8 cellular contexts compared by ENCODE assay signal in genomic region chr13:29901714-29902631, GRCh38. TPM values are rescaled to one million over a fixed set of nuclear protein-coding genes. Genes with fewer than 3 reads are reported as not detected.
DNase-seq lines count a peak whose midpoint lies in the region; ATAC-seq and TF ChIP-seq lines count a peak whose summit lies in the region.

No MANE protein-coding gene starts in this region.

- intact Hi-C loops in heart left ventricle (cut with DNase I) (no loop called here), Right ventricle myocardium inferior (cut with DNase I) (no loop called here)

- POLR2A ChIA-PET in SK-N-SH (lab: Yijun Ruan, JAX) = no interaction called here

- TF ChIP-seq RAD21 in SK-N-SH (IDR thresholded peaks at IDR 0.05; ENCODE audit: low read length) = no peak

- H3K79me2 ChIP-seq in SK-N-SH (ENCODE audit: insufficient read depth) = no peaks in the 10 kb centered on the region

- CTCF ChIA-PET in SK-N-SH (lab: Yijun Ruan, JAX) = interaction anchor here (0.6 to 1.5 kb wide), 3 partner anchors 9 to 394 kb away, joined by 3 read pairs; no protein-coding TSS in a partner anchor

- DNase-seq in heart left ventricle (peak in 3 of 5 donors; percentile 14 to 40 (median 21)), Right ventricle myocardium inferior (ENCODE audit: missing footprints) (no peak), SK-N-SH (no peak), chondrocyte (ENCODE audit: low spot score) (no peak), renal cortical epithelial cell (ENCODE audit: low read depth) (peak; percentile 96), endothelial cell (ENCODE audit: low spot score) (no peak), midbrain (lab: John Stamatoyannopoulos, UW) (no peak)

- H3K9me2 ChIP-seq in SK-N-SH = no peaks in the 10 kb centered on the region

- H2AFZ ChIP-seq in SK-N-SH (ENCODE audit: low read depth) = no peak overlapping the region

- peak overlapping the region in 2 of 12 donors; percentile 13 to 33 for H3K4me3 ChIP-seq in heart left ventricle
- no peak overlapping the region for H3K4me3 ChIP-seq in SK-N-SH (ENCODE audit: low read depth in 2 of 2, low read length in 1 of 2)

- H3K9me3 Mint-ChIP-seq in chondrocyte (ENCODE audit: low read depth) = peaks cover 16% of the 10 kb centered on the region
- H3K9me3 Mint-ChIP-seq in endothelial cell (ENCODE audit: unreplicated experiment) = no peaks in the 10 kb centered on the region

- H3F3A ChIP-seq in SK-N-SH (replicated peaks; ENCODE audit: insufficient read depth) = no peaks in the 10 kb centered on the region

- H3K27ac ChIP-seq in heart left ventricle (peak overlapping the region in 1 of 12 donors; percentile 38), SK-N-SH (ENCODE audit: low read depth in 2 of 2, low read length in 1 of 2) (peak overlapping the region in 1 of 2 experiments; percentile 51; a peak in 1 of 4 replicates)

- H3K27ac Mint-ChIP-seq in chondrocyte (ENCODE audit: unreplicated experiment) (peak overlapping the region; percentile 95), endothelial cell (ENCODE audit: unreplicated experiment) (no peak overlapping the region)

- H4K20me1 ChIP-seq in SK-N-SH (ENCODE audit: insufficient read depth) = no peaks in the 10 kb centered on the region

- WGBS in heart left ventricle, 4 donors = 59 to 65% (median 61%) methylated on average over 11 of the region's 11 CpGs
- 62% methylated on average over 11 of the region's 11 CpGs for WGBS in SK-N-SH (ENCODE audit: low lambda C conversion rate)

- TF ChIP-seq POLR2A in heart left ventricle (IDR thresholded peaks at IDR 0.05) = no peak

- H3K27me3 ChIP-seq in heart left ventricle (no peaks in the 10 kb centered on the region), SK-N-SH (ENCODE audit: insufficient read depth) (no peaks in the 10 kb centered on the region)

- H3K4me3 Mint-ChIP-seq in chondrocyte (ENCODE audit: unreplicated experiment) (peak overlapping the region; percentile 20), endothelial cell (ENCODE audit: unreplicated experiment) (no peak overlapping the region)

- no peak overlapping the region for H3K9ac ChIP-seq in SK-N-SH

- TF ChIP-seq CTCF in heart left ventricle (IDR thresholded peaks at IDR 0.05) = no peak
- no peak for TF ChIP-seq CTCF in SK-N-SH (IDR thresholded peaks at IDR 0.05)
- TF ChIP-seq CTCF in chondrocyte (IDR thresholded peaks at IDR 0.05) = no peak
- no peak for TF ChIP-seq CTCF in endothelial cell (IDR thresholded peaks at IDR 0.05; ENCODE audit: unreplicated experiment)

- peak overlapping the region; percentile 54 for H3K4me2 ChIP-seq in SK-N-SH

- no peaks in the 10 kb centered on the region for H3K36me3 ChIP-seq in heart left ventricle
- H3K36me3 ChIP-seq in SK-N-SH (replicated peaks in 1 of 2; ENCODE audit: control insufficient read depth in 1 of 2, insufficient read depth in 2 of 2, low read length in 1 of 2) = no peaks in the 10 kb centered on the region

- H3K36me3 Mint-ChIP-seq in chondrocyte (ENCODE audit: low read depth) (peaks cover 3% of the 10 kb centered on the region), endothelial cell (ENCODE audit: low read depth, unreplicated experiment) (no peaks in the 10 kb centered on the region)

- H3K9me3 ChIP-seq in heart left ventricle (peaks cover 0 to 11% (median 0%) of the 10 kb centered on the region in 12 donors), SK-N-SH (0 out of 2 replicates have a peak, but pooled peaks cover 2% of the 10 kb centered on the region)

- H3K4me1 ChIP-seq in heart left ventricle = peaks cover 0 to 18% (median 0%) of the 10 kb centered on the region in 12 donors
- peaks cover 6 to 10% of the 10 kb centered on the region in 2 experiments; a peak in 2 of 4 replicates for H3K4me1 ChIP-seq in SK-N-SH (ENCODE audit: control insufficient read depth in 1 of 2, insufficient read depth in 2 of 2, low read depth in 1 of 2, low read length in 1 of 2)

- ATAC-seq in heart left ventricle (peak in 2 of 4 donors; percentile 30 to 47), Right ventricle myocardium inferior (no peak), GM18909 (IDR thresholded peaks at IDR 0.05; ENCODE audit: poor library complexity, unreplicated experiment) (no peak)

- no peaks in the 10 kb centered on the region for H3K27me3 Mint-ChIP-seq in chondrocyte (ENCODE audit: low read depth)
- no peaks in the 10 kb centered on the region for H3K27me3 Mint-ChIP-seq in endothelial cell (ENCODE audit: unreplicated experiment)

- TF ChIP-seq EP300 in SK-N-SH (IDR thresholded peaks at IDR 0.05; ENCODE audit: borderline replicate concordance in 1 of 2, low read depth in 1 of 2, low read length in 1 of 2) = peak in 1 of 2 experiments; percentile 45; a peak in 1 of 4 replicates

- H3K4me1 Mint-ChIP-seq in chondrocyte (ENCODE audit: low read depth) (peaks cover 39% of the 10 kb centered on the region), endothelial cell (ENCODE audit: unreplicated experiment) (peaks cover 4% of the 10 kb centered on the region)

TF ChIP-seq in SK-N-SH, 30 proteins besides CTCF, POLR2A, EP300 and RAD21 (continues in another document):
- TF ChIP-seq PBX3 (IDR thresholded peaks at IDR 0.05) = peak; percentile 59
- no peak for TF ChIP-seq FOXM1 (IDR thresholded peaks at IDR 0.05; ENCODE audit: low read depth)
- TF ChIP-seq ZBTB33 (IDR thresholded peaks at IDR 0.05; ENCODE audit: borderline replicate concordance, low read depth) = 0 out of 2 replicates have a peak, but pooled peaks have one; percentile 34
- no peak for TF ChIP-seq IRF3 (IDR thresholded peaks at IDR 0.05; ENCODE audit: low read depth, low read length)
- no peak for TF ChIP-seq CHD2 (IDR thresholded peaks at IDR 0.05; ENCODE audit: low read length, partially characterized antibody)
- peak; percentile 40; the same call in 1 of the 2 replicates for TF ChIP-seq MAX (IDR thresholded peaks at IDR 0.05; ENCODE audit: low read depth)
- TF ChIP-seq JUND (IDR thresholded peaks at IDR 0.05) = peak; percentile 40; the same call in 1 of the 2 replicates
- no peak for TF ChIP-seq SIN3A (IDR thresholded peaks at IDR 0.05; ENCODE audit: borderline replicate concordance, low read depth, low read length)
- TF ChIP-seq EZH2phosphoT487 (IDR thresholded peaks at IDR 0.05; ENCODE audit: borderline replicate concordance, low read depth) = no peak
- TF ChIP-seq GATA2 (CRISPR knock-in tag; IDR thresholded peaks at IDR 0.05) = peak; percentile 31; the same call in 1 of the 2 replicates
- peak; percentile 93 for TF ChIP-seq NFIC (IDR thresholded peaks at IDR 0.05; ENCODE audit: borderline replicate concordance)

RNA-seq across cellular contexts. Expression of gene UBL3, which starts 51.6 kb away (rescaled TPM):
- total RNA-seq in heart left ventricle (10 to 100 TPM; 19.0 to 27.7 (median 21.2) TPM), Right ventricle myocardium inferior (22.3 TPM), chondrocyte (21.3 to 41.8 TPM (median 23.5 TPM) in 3 replicates), renal cortical epithelial cell (18.9 and 49.9 TPM in 2 replicates), endothelial cell (ENCODE audit: unreplicated experiment) (17.1 TPM)
- polyA plus RNA-seq in heart left ventricle (10 to 100 TPM in 1 of 2 donors, 1 to 10 TPM in 1; 9.1 to 19.4 TPM), SK-N-SH (2012; rRNA removed) (5.8 and 7.4 TPM in 2 replicates)
- polyA plus RNA-seq in SK-N-SH (2012; cell fraction: cytosol; rRNA removed) = 8.9 and 10.1 TPM in 2 replicates
- 2.9 and 4.5 TPM in 2 replicates for polyA plus RNA-seq in SK-N-SH (2012; cell fraction: nucleus; rRNA removed)

Comparison
In these comparisons a context has a peak if more than half of its experiments do, and no peak if none do; other contexts are left out.
1. DNase-seq: peak in heart left ventricle (3 of 5) and renal cortical epithelial cell (single experiment); none in Right ventricle myocardium inferior (single experiment), SK-N-SH (single experiment), chondrocyte (single experiment), endothelial cell (single experiment) and midbrain (single experiment).